Comparison of ENCODE assay signal across 9 cellular contexts in the genomic region with DNA sequence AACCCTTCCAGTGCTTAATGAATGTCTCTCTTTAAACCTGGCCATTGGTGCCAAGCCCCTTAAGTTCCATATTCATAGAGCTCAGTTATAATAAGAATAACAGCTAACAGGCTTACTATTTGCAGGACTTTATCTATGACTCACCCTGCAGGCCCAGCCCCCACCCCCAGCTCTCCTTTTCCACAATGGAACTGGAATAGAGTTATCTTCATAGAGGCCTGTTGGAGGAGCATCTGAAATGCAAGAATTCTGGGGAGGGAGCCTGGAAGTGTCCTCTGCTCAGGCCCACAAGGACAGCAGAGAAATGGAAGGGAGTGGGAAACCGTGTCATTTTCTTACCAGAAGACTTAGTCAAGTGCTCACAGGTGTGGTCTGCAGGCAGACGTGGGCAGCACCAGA. TPM values are rescaled to one million over a fixed set of nuclear protein-coding genes. Genes with fewer than 3 reads are reported as not detected.
DNase-seq lines count a peak whose midpoint lies in the region; ATAC-seq and TF ChIP-seq lines count a peak whose summit lies in the region.
"Had no signal": no experiment of that assay in that cellular context is flagged by ENCODE, and none has a peak within 500 bp of the region (broad histone marks: within the 10 kb centered on the region; RNA-seq: fewer than 3 reads in every experiment).

No MANE protein-coding gene starts in this region.

- TF ChIP-seq POLR2A in Peyer's patch (IDR thresholded peaks at IDR 0.05): no peak

- no peak overlapping the region for H2AFZ ChIP-seq in fibroblast of lung (ENCODE audit: low read length)
- H2AFZ ChIP-seq in osteoblast (ENCODE audit: low read length): no peak overlapping the region

- no peaks in the 10 kb centered on the region for H3K27me3 ChIP-seq in Peyer's patch
- H3K27me3 ChIP-seq in fibroblast of lung (ENCODE audit: control insufficient read depth, insufficient read depth, low read length): peaks cover 9% of the 10 kb centered on the region
- peaks cover 43% of the 10 kb centered on the region for H3K27me3 ChIP-seq in osteoblast (ENCODE audit: insufficient read depth, low read length)

- H3K4me3 ChIP-seq in Peyer's patch: no peak overlapping the region
- no peak overlapping the region for H3K4me3 ChIP-seq in fibroblast of lung (replicated peaks in 1 of 4; ENCODE audit: control extremely low read depth in 1 of 4, insufficient read depth in 1 of 4, low read depth in 3 of 4, low read length in 4 of 4)
- H3K4me3 ChIP-seq in osteoblast (ENCODE audit: insufficient read depth, low read length): no peak overlapping the region

- no peak for TF ChIP-seq CTCF in Peyer's patch (IDR thresholded peaks at IDR 0.05)
- TF ChIP-seq CTCF in fibroblast of lung (conservative IDR thresholded peaks at IDR 0.05 in 1 of 2, IDR thresholded peaks at IDR 0.05 in 1 of 2; ENCODE audit: low read depth in 1 of 2, low read length in 2 of 2): no peak
- no peak for TF ChIP-seq CTCF in osteoblast (IDR thresholded peaks at IDR 0.05; ENCODE audit: extremely low read depth, low read depth, low read length)

- H3K27ac ChIP-seq in Peyer's patch (peak overlapping the region in 3 of 4 donors; percentile 8 to 69 (median 25)), fibroblast of lung (ENCODE audit: insufficient read depth, low read length) (no peak overlapping the region), osteoblast (ENCODE audit: low read depth, low read length) (no peak overlapping the region)

- intact Hi-C loops in sciatic nerve (cut with DNase I): no loop called here

- H3K9me3 ChIP-seq in Peyer's patch (no peaks in the 10 kb centered on the region), fibroblast of lung (ENCODE audit: control insufficient read depth, insufficient read depth, low read depth, low read length) (no peaks in the 10 kb centered on the region), osteoblast (ENCODE audit: low read depth, low read length) (no peaks in the 10 kb centered on the region)

- H3K4me2 ChIP-seq in fibroblast of lung (ENCODE audit: extremely low read depth, insufficient read depth, low read length): no peak overlapping the region
- H3K4me2 ChIP-seq in osteoblast (ENCODE audit: insufficient read depth, low read length): peak overlapping the region; percentile 66

- no peaks in the 10 kb centered on the region for H3K36me3 ChIP-seq in Peyer's patch
- H3K36me3 ChIP-seq in fibroblast of lung (ENCODE audit: control insufficient read depth, insufficient read depth, low read length): no peaks in the 10 kb centered on the region
- no peaks in the 10 kb centered on the region for H3K36me3 ChIP-seq in osteoblast (ENCODE audit: insufficient read depth, low read length)

- no peaks in the 10 kb centered on the region for H4K20me1 ChIP-seq in fibroblast of lung (ENCODE audit: control insufficient read depth, extremely low read depth, insufficient read depth, low read length)
- H4K20me1 ChIP-seq in osteoblast (ENCODE audit: insufficient read depth, low read length): peaks cover 8% of the 10 kb centered on the region

- DNase-seq in Peyer's patch: no peak
- DNase-seq in fibroblast of lung (ENCODE audit: low read depth in 2 of 2): peak; percentile 46 to 76
- DNase-seq in osteoblast (ENCODE audit: insufficient read length, low spot score, missing footprints): peak; percentile 88
- DNase-seq in NCI-H748 treated with DMSO at 0.1 percent for 48 hours (lab: John Stamatoyannopoulos, UW): no peak
- no peak for DNase-seq in MV-4-11 (lab: John Stamatoyannopoulos, UW)
- DNase-seq in NCI-H446 treated with DMSO at 0.1 percent for 48 hours (lab: John Stamatoyannopoulos, UW): no peak
- no peak for DNase-seq in sciatic nerve (ENCODE audit: low spot score)
- DNase-seq: activated T-cell treated with anti-CD3 and anti-CD28 coated beads, Interleukin-2, amount 50 U/mL, for 24 hours had no signal

- H3K4me1 ChIP-seq in Peyer's patch (peaks cover 0 to 8% (median 0%) of the 10 kb centered on the region in 4 donors), fibroblast of lung (ENCODE audit: control insufficient read depth, extremely low read depth, insufficient read depth, low read length) (peaks cover 3% of the 10 kb centered on the region), osteoblast (ENCODE audit: insufficient read depth, low read length) (peaks cover 46% of the 10 kb centered on the region)

- H3K9ac ChIP-seq in fibroblast of lung (ENCODE audit: insufficient read depth, low read length): no peak overlapping the region

- H3K79me2 ChIP-seq in fibroblast of lung (ENCODE audit: control insufficient read depth, insufficient read depth, low read length) (no peaks in the 10 kb centered on the region), osteoblast (ENCODE audit: insufficient read depth, low read length) (no peaks in the 10 kb centered on the region)

- ATAC-seq in GM19463 (IDR thresholded peaks at IDR 0.05; ENCODE audit: unreplicated experiment) (peak; percentile 16), sciatic nerve (no peak)

RNA-seq across cellular contexts. Expression of a gene that starts 52.8 kb away (rescaled TPM):
- total RNA-seq in Peyer's patch (1 to 10 TPM in 2 of 4 donors, under 1 TPM in 1, not detected in 1; 0.54 to 6.8 (median 2.5) TPM), fibroblast of lung (not detected in 2 replicates), osteoblast (not detected in 2 replicates), sciatic nerve (10.1 TPM)
- polyA plus RNA-seq in fibroblast of lung: not detected in 2 replicates
- polyA plus RNA-seq in fibroblast of lung (2012): not detected in 2 replicates
- not detected in 2 replicates for polyA minus RNA-seq in fibroblast of lung (ENCODE audit: low replicate concordance)

Comparison
In these comparisons a context has a peak if more than half of its experiments do, and no peak if none do; other contexts are left out.
1. DNase-seq: peak in fibroblast of lung (2 of 2) and osteoblast (single experiment); none in Peyer's patch (0 of 3), NCI-H748 treated with DMSO at 0.1 percent for 48 hours (single experiment), MV-4-11 (single experiment), NCI-H446 treated with DMSO at 0.1 percent for 48 hours (single experiment) and sciatic nerve (single experiment).
2. H3K27ac ChIP-seq: peak in Peyer's patch (3 of 4); none in fibroblast of lung (single experiment) and osteoblast (single experiment).